1 cellular context compared by ENCODE assay signal in genomic region chr5:116523182-116523581, GRCh38. TPM values are rescaled to one million over a fixed set of nuclear protein-coding genes. Genes with fewer than 3 reads are reported as not detected.
"Had no signal": no experiment of that assay in that cellular context is flagged by ENCODE, and none has a peak within 500 bp of the region (broad histone marks: within the 10 kb centered on the region; RNA-seq: fewer than 3 reads in every experiment).

No MANE protein-coding gene starts in this region.

RNA-seq across cellular contexts. Expression of gene SEMA6A, which starts 51.4 kb away (rescaled TPM):
- total RNA-seq: PC-9 had no signal
